9 cellular contexts compared by ENCODE assay signal in genomic region chr7:6423942-6424701, GRCh38. TPM values are rescaled to one million over a fixed set of nuclear protein-coding genes. Genes with fewer than 3 reads are reported as not detected.
A peak's percentile ranks its signal among the peaks of the same experiment; 100 is the strongest.
DNase-seq lines count a peak whose midpoint lies in the region; ATAC-seq and TF ChIP-seq lines count a peak whose summit lies in the region.
"Had no signal": no experiment of that assay in that cellular context is flagged by ENCODE, and none has a peak within 500 bp of the region (broad histone marks: within the 10 kb centered on the region; RNA-seq: fewer than 3 reads in every experiment).

No MANE protein-coding gene starts in this region.

- no peaks in the 10 kb centered on the region for H3K4me1 ChIP-seq in PC-9 (replicated peaks; ENCODE audit: insufficient read depth)
- peaks cover 27% of the 10 kb centered on the region for H3K4me1 ChIP-seq in psoas muscle

- DNase-seq in GF-D8 (lab: John Stamatoyannopoulos, UW), result peak; percentile 94
- peak in 1 of 2 experiments; percentile 48 for DNase-seq in PC-9
- peak; percentile 28 for DNase-seq in fibroblast of the aortic adventitia (ENCODE audit: low read depth)
- peak; percentile 87 to 93 for DNase-seq in psoas muscle
- DNase-seq in middle frontal gyrus (ENCODE audit: extremely low spot score, low spot score), result no peak
- no peak for DNase-seq in ACHN
- no peak for DNase-seq in activated gamma-delta T cell (lab: John Stamatoyannopoulos, UW)
- DNase-seq in activated CD4-positive, alpha-beta T cell treated with anti-CD3 and anti-CD28 coated beads, Interleukin-2, amount 50 U/mL, for 4 hours, result no peak
- DNase-seq: activated CD8-positive, alpha-beta T cell treated with anti-CD3 and anti-CD28 coated beads for 36 hours had no signal

- WGBS in psoas muscle, 3 donors, result 26 to 44% (median 37%) methylated on average over 17 to 18 of the region's 18 CpGs

- no TSS peak for BruUV-seq in PC-9 (replicated peaks; lab: Mats Ljungman, UMichigan)

- H3K9me2 ChIP-seq in PC-9 (ENCODE audit: insufficient read depth), result no peaks in the 10 kb centered on the region

- intact Hi-C loops in PC-9 (cut with micrococcal nuclease; ENCODE audit: unreplicated experiment) (no loop called here), psoas muscle (cut with DNase I) (no loop called here)

- no peak overlapping the region for H3K27ac ChIP-seq in PC-9
- peak overlapping the region; percentile 80 for H3K27ac ChIP-seq in psoas muscle

- no peaks in the 10 kb centered on the region for H3K9me3 ChIP-seq in PC-9 (ENCODE audit: insufficient read depth, low read depth)
- H3K9me3 ChIP-seq in psoas muscle, result no peaks in the 10 kb centered on the region

- H2AFZ ChIP-seq in PC-9, result no peak overlapping the region

- H3K4me3 ChIP-seq in PC-9 (no peak overlapping the region), fibroblast of the aortic adventitia (ENCODE audit: low read depth, low read length) (no peak overlapping the region), psoas muscle (no peak overlapping the region)

- 0 out of 2 replicates have a peak, but pooled peaks cover 2% of the 10 kb centered on the region for H3K79me2 ChIP-seq in PC-9 (ENCODE audit: low read depth)

- H3K27me3 ChIP-seq in PC-9 (ENCODE audit: insufficient read depth, low read depth), result no peaks in the 10 kb centered on the region
- H3K27me3 ChIP-seq in psoas muscle (ENCODE audit: insufficient read depth in 3 of 3, low read length in 2 of 3), result no peaks in the 10 kb centered on the region

- CTCF ChIA-PET in PC-9 (lab: Charles Lee), result no interaction called here

- in situ Hi-C loops in ACHN (cut with HindIII; ENCODE audit: low pct_ligation_motif_present, low pct_unique_long_range_greater_than_20kb, low sequenced_read_pairs), result no loop called here

- no peaks in the 10 kb centered on the region for H4K20me1 ChIP-seq in PC-9 (ENCODE audit: insufficient read depth)

- peak; percentile 86 to 90 (median 88) for ATAC-seq in psoas muscle
- ATAC-seq: activated CD8-positive, alpha-beta T cell treated with anti-CD3 and anti-CD28 coated beads for 36 hours had no signal

- TF ChIP-seq CTCF in PC-9 (conservative IDR thresholded peaks at IDR 0.05), result peak; percentile 14; the same call in 1 of the 2 replicates
- no peak for TF ChIP-seq CTCF in fibroblast of the aortic adventitia (IDR thresholded peaks at IDR 0.05; ENCODE audit: insufficient read depth, low read length)
- TF ChIP-seq CTCF in psoas muscle (IDR thresholded peaks at IDR 0.05), result peak; percentile 19

- POLR2A ChIA-PET in PC-9 (lab: Charles Lee; ENCODE audit: unreplicated experiment), result no interaction called here

- H3K4me2 ChIP-seq in PC-9, result no peak overlapping the region

- peaks cover 18% of the 10 kb centered on the region for H3K36me3 ChIP-seq in PC-9 (ENCODE audit: low read depth)
- H3K36me3 ChIP-seq in psoas muscle (ENCODE audit: insufficient read depth in 1 of 2, low read depth in 1 of 2), result peaks cover 0 to 38% of the 10 kb centered on the region in 2 donors

- 0 out of 2 replicates have a peak, but pooled peaks cover 20% of the 10 kb centered on the region for H3F3A ChIP-seq in PC-9 (ENCODE audit: insufficient read depth, low read depth)

RNA-seq across cellular contexts. Expression of gene DAGLB, which starts 23.6 kb away (rescaled TPM):
- total RNA-seq in PC-9 (2021), result 46.7 and 56.4 TPM in 2 replicates
- total RNA-seq in fibroblast of the aortic adventitia (ENCODE audit: low replicate concordance), result 21.4 and 38.3 TPM in 2 replicates
- total RNA-seq in psoas muscle, result 10 to 100 TPM in 3 of 4 donors, 1 to 10 TPM in 1; 9.2 to 16.8 (median 12.8) TPM
- polyA plus RNA-seq in psoas muscle, result 10 to 100 TPM; 10.6 to 23.8 (median 12.1) TPM

RNA-seq across cellular contexts. Expression of gene RAC1, which starts 49.8 kb away (rescaled TPM):
- total RNA-seq in PC-9 (2021) (480 and 482 TPM in 2 replicates), fibroblast of the aortic adventitia (ENCODE audit: low replicate concordance) (71.3 and 97.5 TPM in 2 replicates), psoas muscle (100 to 1,000 TPM; 141 to 189 (median 175) TPM)
- polyA plus RNA-seq in psoas muscle, result 100 to 1,000 TPM; 167 to 284 (median 238) TPM

RNA-seq across cellular contexts. Expression of gene KDELR2, which starts 59.8 kb away (rescaled TPM):
- total RNA-seq in PC-9 (2021) (134 and 217 TPM in 2 replicates), fibroblast of the aortic adventitia (ENCODE audit: low replicate concordance) (57.0 and 434 TPM in 2 replicates), psoas muscle (10 to 100 TPM; 29.6 to 47.9 (median 42.6) TPM)
- 10 to 100 TPM; 31.9 to 69.7 (median 51.5) TPM for polyA plus RNA-seq in psoas muscle

Comparison
In these comparisons a context has a peak if more than half of its experiments do, and no peak if none do; other contexts are left out.
1. DNase-seq: peak in GF-D8 (single experiment), fibroblast of the aortic adventitia (single experiment) and psoas muscle (2 of 2); none in middle frontal gyrus (single experiment), ACHN (single experiment), activated gamma-delta T cell (single experiment) and activated CD4-positive, alpha-beta T cell treated with anti-CD3 and anti-CD28 coated beads, Interleukin-2, amount 50 U/mL, for 4 hours (0 of 2).